8 cellular contexts compared by ENCODE assay signal in genomic region chr9:130682490-130683121, GRCh38. TPM values are rescaled to one million over a fixed set of nuclear protein-coding genes. Genes with fewer than 3 reads are reported as not detected.
DNase-seq lines count a peak whose midpoint lies in the region; ATAC-seq and TF ChIP-seq lines count a peak whose summit lies in the region.

No MANE protein-coding gene starts in this region.

- CTCF ChIA-PET in AG04450 (lab: Charles Lee): interaction anchor here (0.6 to 8.0 kb wide), 17 partner anchors 10 to 881 kb away, joined by 3 to 188 read pairs (median 4); partner anchors contain the start of gene EXOSC2
- CTCF ChIA-PET in activated CD4-positive, alpha-beta T cell treated with anti-CD3 and anti-CD28 coated beads for 36 hours (lab: Charles Lee): interaction anchor here (0.6 to 4.1 kb wide), 21 partner anchors 9 to 690 kb away, joined by 3 to 52 read pairs (median 4); partner anchors contain the start of genes EXOSC2 and PRDM12

- ATAC-seq in activated CD4-positive, alpha-beta T cell treated with anti-CD3 and anti-CD28 coated beads for 36 hours: peak; percentile 30
- no peak for ATAC-seq in GM19463 (IDR thresholded peaks at IDR 0.05; ENCODE audit: unreplicated experiment)

- TF ChIP-seq CTCF in AG04450 (IDR thresholded peaks at IDR 0.05; ENCODE audit: low read depth, low read length): peak; percentile 86
- TF ChIP-seq CTCF in GM20000 (IDR thresholded peaks at IDR 0.05; ENCODE audit: extremely low read depth, missing control alignments): peak; percentile 63
- TF ChIP-seq CTCF in coronary artery (IDR thresholded peaks at IDR 0.05): peak; percentile 66
- TF ChIP-seq CTCF in liver (IDR thresholded peaks at IDR 0.05; ENCODE audit: low read depth, low read length, missing input control): peak; percentile 76

- 3% methylated on average over 22 of the region's 22 CpGs for WGBS in liver

- peaks cover 3% of the 10 kb centered on the region for H3K9me3 Mint-ChIP-seq in activated CD4-positive, alpha-beta T cell treated with anti-CD3 and anti-CD28 coated beads for 36 hours (ENCODE audit: low read depth)

- H3K4me1 Mint-ChIP-seq in activated CD4-positive, alpha-beta T cell treated with anti-CD3 and anti-CD28 coated beads for 36 hours: peaks cover 5% of the 10 kb centered on the region

- peak; percentile 94 to 95 for TF ChIP-seq RAD21 in liver (IDR thresholded peaks at IDR 0.05)

- no peaks in the 10 kb centered on the region for H3K36me3 Mint-ChIP-seq in activated CD4-positive, alpha-beta T cell treated with anti-CD3 and anti-CD28 coated beads for 36 hours (ENCODE audit: low read depth)

- peak overlapping the region; percentile 81 for H3K4me3 Mint-ChIP-seq in activated CD4-positive, alpha-beta T cell treated with anti-CD3 and anti-CD28 coated beads for 36 hours

- no peak overlapping the region for H3K27ac ChIP-seq in AG04450 (ENCODE audit: low read depth, low read length)
- no peak overlapping the region for H3K27ac ChIP-seq in coronary artery
- peak overlapping the region; percentile 22 to 61 for H3K27ac ChIP-seq in liver (ENCODE audit: low read depth in 1 of 2, low read length in 2 of 2)

- POLR2A ChIA-PET in AG04450 (lab: Yijun Ruan, JAX): no interaction called here
- POLR2A ChIA-PET in activated CD4-positive, alpha-beta T cell treated with anti-CD3 and anti-CD28 coated beads for 36 hours (lab: Charles Lee): no interaction called here

- H3K27me3 ChIP-seq in AG04450 (ENCODE audit: control insufficient read depth, insufficient read depth, low read length) (peaks cover 19% of the 10 kb centered on the region), liver (ENCODE audit: control insufficient read depth in 4 of 4, insufficient read depth in 4 of 4, low read length in 3 of 4) (no peaks in the 10 kb centered on the region)

- H3K9me3 ChIP-seq in AG04450 (ENCODE audit: control insufficient read depth, insufficient read depth, low read length): peaks cover 6% of the 10 kb centered on the region; the same call in 1 of the 2 replicates
- H3K9me3 ChIP-seq in liver (ENCODE audit: control insufficient read depth in 4 of 4, low read length in 3 of 4): peaks cover 0 to 6% (median under 1%) of the 10 kb centered on the region in 4 donors

- no peaks in the 10 kb centered on the region for H3K36me3 ChIP-seq in liver (ENCODE audit: control insufficient read depth in 4 of 4, insufficient read depth in 3 of 4, low read depth in 1 of 4, low read length in 3 of 4)

- H3K4me3 ChIP-seq in AG04450 (ENCODE audit: low read depth, low read length): peak overlapping the region; percentile 36
- peak overlapping the region; percentile 84 for H3K4me3 ChIP-seq in coronary artery
- peak overlapping the region in 2 of 3 donors; percentile 7 to 58 for H3K4me3 ChIP-seq in liver (ENCODE audit: low read depth in 1 of 3, low read length in 3 of 3)

- H3K27ac Mint-ChIP-seq in activated CD4-positive, alpha-beta T cell treated with anti-CD3 and anti-CD28 coated beads for 36 hours: peak overlapping the region; percentile 77

- H3K9ac ChIP-seq in liver (ENCODE audit: low read depth in 1 of 2, low read length in 2 of 2): peak overlapping the region; percentile 12 to 20

- peaks cover 4% of the 10 kb centered on the region for H3K27me3 Mint-ChIP-seq in activated CD4-positive, alpha-beta T cell treated with anti-CD3 and anti-CD28 coated beads for 36 hours

- DNase-seq in AG04450 (ENCODE audit: low read depth, low spot score) (no peak), GM20000 (ENCODE audit: low spot score) (peak; percentile 82), NCI-H226 (peak; percentile 60), coronary artery (ENCODE audit: low spot score) (no peak)
- DNase-seq in activated CD4-positive, alpha-beta T cell treated with anti-CD3 and anti-CD28 coated beads for 36 hours: peak; percentile 78
- DNase-seq in stimulated activated CD4-positive, alpha-beta T cell treated with anti-CD3 and anti-CD28 coated beads, TNF-alpha, amount 100 ng/mL, for 24 hours (ENCODE audit: low read depth in 3 of 3): peak in 2 of 3 experiments; percentile 26 to 57

- intact Hi-C loops in activated CD4-positive, alpha-beta T cell treated with anti-CD3 and anti-CD28 coated beads for 36 hours (cut with DNase I, micrococcal nuclease): loop anchor here (1.0 to 5.0 kb wide), 2 partner anchors 221 to 575 kb away; no protein-coding TSS in a partner anchor

- peaks cover 9 to 24% (median 17%) of the 10 kb centered on the region in 4 donors for H3K4me1 ChIP-seq in liver (ENCODE audit: control insufficient read depth in 4 of 4, insufficient read depth in 4 of 4, low read length in 3 of 4)

TF ChIP-seq in liver, 16 proteins besides CTCF, POLR2A, EP300 and RAD21:
- TF ChIP-seq MAX (IDR thresholded peaks at IDR 0.05) (no peak), NR2F2 (IDR thresholded peaks at IDR 0.05) (no peak), HNF4G (IDR thresholded peaks at IDR 0.05) (no peak), HNF4A (conservative IDR thresholded peaks at IDR 0.05) (peak in 1 of 2 donors; percentile 15), SP1 (IDR thresholded peaks at IDR 0.05) (peak; percentile 13), FOXA1 (IDR thresholded peaks at IDR 0.05) (no peak), RXRA (IDR thresholded peaks at IDR 0.05) (peak; percentile 26 to 63), EGR1 (IDR thresholded peaks at IDR 0.05; ENCODE audit: low read depth in 2 of 2) (peak in 1 of 2 donors; percentile 24), TAF1 (conservative IDR thresholded peaks at IDR 0.05) (peak; percentile 27)
- TF ChIP-seq, protein P1, sequence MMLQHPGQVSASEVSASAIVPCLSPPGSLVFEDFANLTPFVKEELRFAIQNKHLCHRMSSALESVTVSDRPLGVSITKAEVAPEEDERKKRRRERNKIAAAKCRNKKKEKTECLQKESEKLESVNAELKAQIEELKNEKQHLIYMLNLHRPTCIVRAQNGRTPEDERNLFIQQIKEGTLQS (IDR thresholded peaks at IDR 0.05): no peak
- TF ChIP-seq, protein P2, sequence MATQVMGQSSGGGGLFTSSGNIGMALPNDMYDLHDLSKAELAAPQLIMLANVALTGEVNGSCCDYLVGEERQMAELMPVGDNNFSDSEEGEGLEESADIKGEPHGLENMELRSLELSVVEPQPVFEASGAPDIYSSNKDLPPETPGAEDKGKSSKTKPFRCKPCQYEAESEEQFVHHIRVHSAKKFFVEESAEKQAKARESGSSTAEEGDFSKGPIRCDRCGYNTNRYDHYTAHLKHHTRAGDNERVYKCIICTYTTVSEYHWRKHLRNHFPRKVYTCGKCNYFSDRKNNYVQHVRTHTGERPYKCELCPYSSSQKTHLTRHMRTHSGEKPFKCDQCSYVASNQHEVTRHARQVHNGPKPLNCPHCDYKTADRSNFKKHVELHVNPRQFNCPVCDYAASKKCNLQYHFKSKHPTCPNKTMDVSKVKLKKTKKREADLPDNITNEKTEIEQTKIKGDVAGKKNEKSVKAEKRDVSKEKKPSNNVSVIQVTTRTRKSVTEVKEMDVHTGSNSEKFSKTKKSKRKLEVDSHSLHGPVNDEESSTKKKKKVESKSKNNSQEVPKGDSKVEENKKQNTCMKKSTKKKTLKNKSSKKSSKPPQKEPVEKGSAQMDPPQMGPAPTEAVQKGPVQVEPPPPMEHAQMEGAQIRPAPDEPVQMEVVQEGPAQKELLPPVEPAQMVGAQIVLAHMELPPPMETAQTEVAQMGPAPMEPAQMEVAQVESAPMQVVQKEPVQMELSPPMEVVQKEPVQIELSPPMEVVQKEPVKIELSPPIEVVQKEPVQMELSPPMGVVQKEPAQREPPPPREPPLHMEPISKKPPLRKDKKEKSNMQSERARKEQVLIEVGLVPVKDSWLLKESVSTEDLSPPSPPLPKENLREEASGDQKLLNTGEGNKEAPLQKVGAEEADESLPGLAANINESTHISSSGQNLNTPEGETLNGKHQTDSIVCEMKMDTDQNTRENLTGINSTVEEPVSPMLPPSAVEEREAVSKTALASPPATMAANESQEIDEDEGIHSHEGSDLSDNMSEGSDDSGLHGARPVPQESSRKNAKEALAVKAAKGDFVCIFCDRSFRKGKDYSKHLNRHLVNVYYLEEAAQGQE (IDR thresholded peaks at IDR 0.05): peak; percentile 56

RNA-seq across cellular contexts. Expression of gene EXOSC2, which starts 11.0 kb away (rescaled TPM):
- polyA plus RNA-seq in AG04450 (2011; rRNA removed) (22.9 and 29.5 TPM in 2 replicates), liver (1 to 10 TPM; 7.6 to 9.5 TPM)
- 22.7 and 23.0 TPM in 2 replicates for polyA minus RNA-seq in AG04450 (2011; rRNA and poly(A)+ RNA removed)
- 10 to 100 TPM; 67.9 to 86.0 TPM for total RNA-seq in activated CD4-positive, alpha-beta T cell treated with anti-CD3 and anti-CD28 coated beads for 36 hours
- 10 to 100 TPM; 16.6 to 21.2 TPM for total RNA-seq in liver

RNA-seq across cellular contexts. Expression of gene PRDM12, which starts 18.2 kb away (rescaled TPM):
- polyA plus RNA-seq in AG04450 (2011; rRNA removed) (not detected in 2 replicates), liver (under 1 TPM in 1 of 2 donors, not detected in 1; 0.02 TPM)
- polyA minus RNA-seq in AG04450 (2011; rRNA and poly(A)+ RNA removed): 0.09 TPM in 1 of 2 replicates, not detected in the other
- under 1 TPM in 1 of 2 experiments, not detected in 1; 0.09 TPM for total RNA-seq in activated CD4-positive, alpha-beta T cell treated with anti-CD3 and anti-CD28 coated beads for 36 hours
- total RNA-seq in liver: not detected

Comparison
In these comparisons a context has a peak if more than half of its experiments do, and no peak if none do; other contexts are left out.
1. DNase-seq: peak in GM20000 (single experiment), NCI-H226 (single experiment), activated CD4-positive, alpha-beta T cell treated with anti-CD3 and anti-CD28 coated beads for 36 hours (single experiment) and stimulated activated CD4-positive, alpha-beta T cell treated with anti-CD3 and anti-CD28 coated beads, TNF-alpha, amount 100 ng/mL, for 24 hours (2 of 3); none in AG04450 (single experiment) and coronary artery (single experiment).
2. H3K27ac ChIP-seq: peak in liver (2 of 2); none in AG04450 (single experiment) and coronary artery (0 of 2).
3. H3K4me3 ChIP-seq: peak in every context shown above with its lines; median percentile 84 in coronary artery; 36 in AG04450; 32 in liver.
4. Peak in every context shown above with its lines, with median percentiles within 50 percentile points of each other: CTCF ChIP-seq.